Comparison of ENCODE assay signal across 10 cellular contexts in genomic region chr5:168269950-168270349, GRCh38. TPM values are rescaled to one million over a fixed set of nuclear protein-coding genes. Genes with fewer than 3 reads are reported as not detected.
A peak's percentile ranks its signal among the peaks of the same experiment; 100 is the strongest.
DNase-seq lines count a peak whose midpoint lies in the region; ATAC-seq, FAIRE-seq and TF ChIP-seq lines count a peak whose summit lies in the region.
"Had no signal": no experiment of that assay in that cellular context is flagged by ENCODE, and none has a peak within 500 bp of the region (broad histone marks: within the 10 kb centered on the region; RNA-seq: fewer than 3 reads in every experiment).

No MANE protein-coding gene starts in this region.

- no peaks in the 10 kb centered on the region for H3K36me3 Mint-ChIP-seq in activated T-helper 2 cell treated with anti-CD3 and anti-CD28 coated beads, Interferon-gamma antibody, Interleukin-2, Interleukin-4, amounts not matched to agents 10 μg/mL and 5 μg/mL and 100 μg/mL, durations not matched to agents 14 hours and 24 hours and 36 hours (ENCODE audit: low read depth)
- H3K36me3 Mint-ChIP-seq in activated T-cell treated with anti-CD3 and anti-CD28 coated beads, Interleukin-2, amount 50 U/mL, for 72 hours (ENCODE audit: insufficient read depth in 2 of 2), result no peaks in the 10 kb centered on the region

- 14% methylated on average over 2 of the region's 2 CpGs for WGBS in K562 (ENCODE audit: insufficient coverage, low coverage, missing lambda C conversion rate)
- WGBS in adrenal gland, 4 donors, result 0 to 52% (median 49%) methylated on average over 1 to 2 of the region's 2 CpGs

- peaks cover 3% of the 10 kb centered on the region for H3K4me1 Mint-ChIP-seq in activated T-helper 2 cell treated with anti-CD3 and anti-CD28 coated beads, Interferon-gamma antibody, Interleukin-2, Interleukin-4, amounts not matched to agents 10 μg/mL and 5 μg/mL and 100 μg/mL, durations not matched to agents 14 hours and 24 hours and 36 hours (ENCODE audit: low read depth)
- peaks cover 11% of the 10 kb centered on the region for H3K4me1 Mint-ChIP-seq in activated T-cell treated with anti-CD3 and anti-CD28 coated beads, Interleukin-2, amount 50 U/mL, for 72 hours (ENCODE audit: low read depth)

- no peaks in the 10 kb centered on the region for H4K20me1 ChIP-seq in Loucy (ENCODE audit: insufficient read depth, low read length, poor library complexity, severe bottlenecking)
- 0 out of 2 replicates have a peak, but pooled peaks cover 6% of the 10 kb centered on the region for H4K20me1 ChIP-seq in K562 (replicated peaks; ENCODE audit: control insufficient read depth, insufficient read depth, low read length)

- peak; percentile 53 for ATAC-seq in K562
- ATAC-seq in activated T-cell treated with anti-CD3 and anti-CD28 coated beads, Interleukin-2, amount 50 U/mL, for 72 hours (replicated peaks in 1 of 2), result no peak

- TF ChIP-seq POLR2A in K562 (conservative IDR thresholded peaks at IDR 0.05) (no peak), adrenal gland (IDR thresholded peaks at IDR 0.05) (no peak)

- peaks cover 20% of the 10 kb centered on the region for H3K27me3 Mint-ChIP-seq in activated T-helper 2 cell treated with anti-CD3 and anti-CD28 coated beads, Interferon-gamma antibody, Interleukin-2, Interleukin-4, amounts not matched to agents 10 μg/mL and 5 μg/mL and 100 μg/mL, durations not matched to agents 14 hours and 24 hours and 36 hours (ENCODE audit: low read depth)
- peaks cover 35% of the 10 kb centered on the region for H3K27me3 Mint-ChIP-seq in activated T-cell treated with anti-CD3 and anti-CD28 coated beads, Interleukin-2, amount 50 U/mL, for 72 hours (ENCODE audit: low read depth)

- no peak overlapping the region for H3K4me3 Mint-ChIP-seq in activated T-helper 2 cell treated with anti-CD3 and anti-CD28 coated beads, Interferon-gamma antibody, Interleukin-2, Interleukin-4, amounts not matched to agents 10 μg/mL and 5 μg/mL and 100 μg/mL, durations not matched to agents 14 hours and 24 hours and 36 hours (ENCODE audit: low read depth)
- H3K4me3 Mint-ChIP-seq in activated T-cell treated with anti-CD3 and anti-CD28 coated beads, Interleukin-2, amount 50 U/mL, for 72 hours, result peak overlapping the region in 1 of 2 donors; percentile 25

- BruUV-seq in K562 (replicated peaks; lab: Mats Ljungman, UMichigan), result no TSS peak

- H3K4me2 ChIP-seq in Loucy (ENCODE audit: low read depth, low read length, poor library complexity, severe bottlenecking), result peak overlapping the region; percentile 59
- H3K4me2 ChIP-seq in K562 (ENCODE audit: insufficient read depth, low read length), result no peak overlapping the region

- H3K9ac ChIP-seq in Loucy (ENCODE audit: low read depth, low read length, poor library complexity, severe bottlenecking) (no peak overlapping the region), K562 (ENCODE audit: insufficient read depth in 1 of 2, low read depth in 2 of 2, low read length in 2 of 2) (no peak overlapping the region)

- TF ChIP-seq CTCF in GM12873 (IDR thresholded peaks at IDR 0.05; ENCODE audit: insufficient read depth, low read depth, low read length, missing control alignments) (peak; percentile 20), Loucy (conservative IDR thresholded peaks at IDR 0.05; ENCODE audit: low read length) (no peak), K562 (IDR thresholded peaks at IDR 0.05 in 2 of 3, conservative IDR thresholded peaks at IDR 0.05 in 1 of 3; ENCODE audit: insufficient read depth in 2 of 3, low read depth in 1 of 3, low read length in 3 of 3) (no peak), adrenal gland (IDR thresholded peaks at IDR 0.05) (no peak)

- no peak for FAIRE-seq in K562 (lab: Jason Lieb, UNC)

- peak overlapping the region; percentile 81; the same call in 1 of the 2 replicates for H2AFZ ChIP-seq in Loucy (ENCODE audit: low read length)
- H2AFZ ChIP-seq in K562 (ENCODE audit: low read depth, low read length), result no peak overlapping the region
- H2AFZ ChIP-seq in neuron (ENCODE audit: low read depth, low read length), result peak overlapping the region; percentile 69

- no peaks in the 10 kb centered on the region for H3K27me3 ChIP-seq in Loucy (ENCODE audit: insufficient read depth, low read length, poor library complexity, severe bottlenecking)
- peaks cover 2 to 18% of the 10 kb centered on the region in 2 experiments; a peak in 3 of 5 replicates for H3K27me3 ChIP-seq in K562 (ENCODE audit: control insufficient read depth in 2 of 2, insufficient read depth in 2 of 2, low read length in 2 of 2)
- no peaks in the 10 kb centered on the region for H3K27me3 ChIP-seq in neuron (ENCODE audit: insufficient read depth, low read length)
- no peaks in the 10 kb centered on the region for H3K27me3 ChIP-seq in adrenal gland

- H3K4me3 ChIP-seq in Loucy (ENCODE audit: low read length, poor library complexity, severe bottlenecking), result peak overlapping the region; percentile 29
- no peak overlapping the region for H3K4me3 ChIP-seq in K562
- H3K4me3 ChIP-seq in neuron (ENCODE audit: low read length), result no peak overlapping the region
- H3K4me3 ChIP-seq in adrenal gland, result no peak overlapping the region

- H3K27ac ChIP-seq in K562 (ENCODE audit: extremely low read depth, low read depth, low read length) (no peak overlapping the region), adrenal gland (no peak overlapping the region)
- H3K27ac ChIP-seq: cardiac muscle cell had no signal

- no peaks in the 10 kb centered on the region for H3K9me1 ChIP-seq in K562 (ENCODE audit: control insufficient read depth, insufficient read depth, low read length)

- H3K9me3 ChIP-seq in Loucy (ENCODE audit: insufficient read depth, low read depth, low read length), result no peaks in the 10 kb centered on the region
- no peaks in the 10 kb centered on the region for H3K9me3 ChIP-seq in K562 (replicated peaks; ENCODE audit: control insufficient read depth, insufficient read depth, low read depth, low read length)
- H3K9me3 ChIP-seq in neuron (ENCODE audit: low read length), result no peaks in the 10 kb centered on the region
- no peaks in the 10 kb centered on the region for H3K9me3 ChIP-seq in adrenal gland (replicated peaks in 1 of 3)

- intact Hi-C loops in K562 (cut with micrococcal nuclease) (loop anchor here (2.0 to 10.0 kb wide), 3 partner anchors 155 to 407 kb away; no protein-coding TSS in a partner anchor), adrenal gland (cut with DNase I) (loop anchor here in 1 of 2 donors (5.0 kb wide), 1 partner anchor 217 kb away; the partner anchor contains the start of gene RARS1)
- intact Hi-C loops in activated T-helper 2 cell treated with anti-CD3 and anti-CD28 coated beads, Interferon-gamma antibody, Interleukin-2, Interleukin-4, amounts not matched to agents 10 μg/mL and 5 μg/mL and 100 μg/mL, durations not matched to agents 14 hours and 24 hours and 36 hours (cut with micrococcal nuclease), result loop anchor here (5.0 to 10.0 kb wide), 2 partner anchors 145 to 217 kb away; partner anchors contain the start of gene RARS1

- TF ChIP-seq RAD21 in K562 (CRISPR knock-in tag; conservative IDR thresholded peaks at IDR 0.05 in 1 of 2, IDR thresholded peaks at IDR 0.05 in 1 of 2), result no peak

- H3K79me2 ChIP-seq in Loucy (ENCODE audit: insufficient read depth, low read length) (no peaks in the 10 kb centered on the region), K562 (ENCODE audit: control insufficient read depth, insufficient read depth, low read length) (no peaks in the 10 kb centered on the region)

- TF ChIP-seq EP300 in K562 (IDR thresholded peaks at IDR 0.05; ENCODE audit: low read length), result no peak

- in situ Hi-C loops in K562 (cut with MboI), result loop anchor here (10.0 to 25.0 kb wide), 2 partner anchors 165 to 392 kb away; no protein-coding TSS in a partner anchor

- H3F3A ChIP-seq in Loucy (ENCODE audit: low read depth), result no peaks in the 10 kb centered on the region

- H3K36me3 ChIP-seq in Loucy (ENCODE audit: insufficient read depth, low read length), result no peaks in the 10 kb centered on the region
- no peaks in the 10 kb centered on the region for H3K36me3 ChIP-seq in K562 (ENCODE audit: control insufficient read depth, insufficient read depth, low read length)
- H3K36me3 ChIP-seq in neuron (ENCODE audit: insufficient read depth, low read length), result no peaks in the 10 kb centered on the region
- H3K36me3 ChIP-seq in adrenal gland (replicated peaks in 1 of 2), result no peaks in the 10 kb centered on the region
- H3K36me3 ChIP-seq: cardiac muscle cell had no signal

- H3K9me3 Mint-ChIP-seq in activated T-helper 2 cell treated with anti-CD3 and anti-CD28 coated beads, Interferon-gamma antibody, Interleukin-2, Interleukin-4, amounts not matched to agents 10 μg/mL and 5 μg/mL and 100 μg/mL, durations not matched to agents 14 hours and 24 hours and 36 hours, result no peaks in the 10 kb centered on the region
- H3K9me3 Mint-ChIP-seq in activated T-cell treated with anti-CD3 and anti-CD28 coated beads, Interleukin-2, amount 50 U/mL, for 72 hours, result no peaks in the 10 kb centered on the region
- H3K9me3 Mint-ChIP-seq: activated CD4-positive, alpha-beta T cell treated with anti-CD3 and anti-CD28 coated beads, Interleukin-2, amount 10 ng/mL, durations not matched to agents 24 days and 14 days had no signal

- H3K4me1 ChIP-seq in Loucy (ENCODE audit: insufficient read depth, low read length, poor library complexity, severe bottlenecking) (peaks cover 4% of the 10 kb centered on the region), K562 (replicated peaks in 1 of 2; ENCODE audit: control insufficient read depth in 2 of 2, insufficient read depth in 2 of 2, low read length in 2 of 2) (peaks cover 0 to 5% of the 10 kb centered on the region in 2 experiments; a peak in 2 of 5 replicates), neuron (ENCODE audit: insufficient read depth, low read length) (peaks cover 13% of the 10 kb centered on the region), adrenal gland (replicated peaks in 1 of 2) (peaks cover 0 to 9% of the 10 kb centered on the region in 2 donors)

- POLR2A ChIA-PET in K562 (lab: Yijun Ruan, JAX), result no interaction called here

- DNase-seq in K562 (ENCODE audit: extremely low read depth in 1 of 4, low spot score in 3 of 4), result peak in 3 of 4 experiments; percentile 15 to 38 (median 29)
- DNase-seq in adrenal gland, result no peak
- DNase-seq in SHP77 (lab: John Stamatoyannopoulos, UW), result no peak
- DNase-seq in activated T-helper 2 cell treated with anti-CD3 and anti-CD28 coated beads, Interferon-gamma antibody, Interleukin-2, Interleukin-4, amounts not matched to agents 10 μg/mL and 5 μg/mL and 100 μg/mL, durations not matched to agents 14 hours and 24 hours and 36 hours (ENCODE audit: low spot score), result no peak
- no peak for DNase-seq in activated T-cell treated with anti-CD3 and anti-CD28 coated beads, Interleukin-2, amount 50 U/mL, for 72 hours

- H3K9me2 ChIP-seq in Loucy (replicated peaks; ENCODE audit: low read depth, low read length), result no peaks in the 10 kb centered on the region

- H3K27ac Mint-ChIP-seq in activated T-helper 2 cell treated with anti-CD3 and anti-CD28 coated beads, Interferon-gamma antibody, Interleukin-2, Interleukin-4, amounts not matched to agents 10 μg/mL and 5 μg/mL and 100 μg/mL, durations not matched to agents 14 hours and 24 hours and 36 hours, result no peak overlapping the region
- no peak overlapping the region for H3K27ac Mint-ChIP-seq in activated T-cell treated with anti-CD3 and anti-CD28 coated beads, Interleukin-2, amount 50 U/mL, for 72 hours
- H3K27ac Mint-ChIP-seq: activated CD4-positive, alpha-beta T cell treated with anti-CD3 and anti-CD28 coated beads, Interleukin-2, amount 10 ng/mL, durations not matched to agents 24 days and 14 days had no signal

- CTCF ChIA-PET in K562 (lab: Yijun Ruan, JAX; ENCODE audit: low intra/inter-chr PET ratio), result interaction anchor here (0.6 to 1.8 kb wide), 3 partner anchors 112 to 1032 kb away, joined by 3 to 11 read pairs (median 5); no protein-coding TSS in a partner anchor

RNA-seq across cellular contexts. Expression of gene WWC1, which starts 21.5 kb away (rescaled TPM):
- total RNA-seq in K562 (2011; cell fraction: chromatin; rRNA removed; ENCODE audit: low replicate concordance), result 0.53 TPM in 1 of 2 replicates, not detected in the other
- total RNA-seq in K562 (2011; cell fraction: nucleolus; rRNA removed), result 0.13 and 1.0 TPM in 2 replicates
- 0.22 TPM in 1 of 2 replicates, not detected in the other for total RNA-seq in K562 (2011; cell fraction: nucleoplasm; rRNA removed)
- total RNA-seq in K562 (2014; rRNA removed) (under 0.01 TPM in 1 of 2 replicates, not detected in the other), K562 (2014; rRNA removed; fragmentation: Illumina TruSeq; extraction: Trizol) (not detected in 2 replicates), K562 (2015; rRNA removed; fragmentation: Illumina TruSeq; extraction: Trizol) (not detected in 2 replicates), K562 (2021) (0.42 and 0.60 TPM in 2 replicates), adrenal gland (1 to 10 TPM in 2 of 8 donors, under 1 TPM in 6; 0.10 to 4.2 (median 0.42) TPM)
- polyA plus RNA-seq in K562 (2011; rRNA removed) (0.09 and 0.54 TPM in 2 replicates), K562 (2014; fragmentation: Illumina TruSeq; extraction: Trizol) (not detected in 2 replicates), K562 (2014; fragmentation: Nextera tagmentation; extraction: Ambion mirVana) (not detected), K562 (2014; rRNA removed) (not detected in 2 replicates), adrenal gland (1 to 10 TPM in 1 of 3 donors, under 1 TPM in 2; 0.54 to 5.8 (median 0.56) TPM)
- 0.01 TPM in 1 of 2 replicates, not detected in the other for polyA plus RNA-seq in K562 (2011; cell fraction: cytosol; rRNA removed)
- polyA plus RNA-seq in K562 (2011; cell fraction: nucleus; rRNA removed), result 0.20 TPM in 1 of 2 replicates, not detected in the other
- not detected in 2 replicates for polyA plus RNA-seq in K562 (2012)
- 0.35 TPM in 1 of 2 replicates, not detected in the other for polyA minus RNA-seq in K562 (2011; rRNA and poly(A)+ RNA removed)
- polyA minus RNA-seq in K562 (2011; cell fraction: cytosol; rRNA and poly(A)+ RNA removed), result 0.36 TPM in 1 of 2 replicates, not detected in the other
- under 0.01 and 0.13 TPM in 2 replicates for polyA minus RNA-seq in K562 (2011; cell fraction: nucleus; rRNA and poly(A)+ RNA removed)
- 0.09 and 0.59 TPM in 2 replicates for total RNA-seq in activated T-helper 2 cell treated with anti-CD3 and anti-CD28 coated beads, Interferon-gamma antibody, Interleukin-2, Interleukin-4, amounts not matched to agents 10 μg/mL and 5 μg/mL and 100 μg/mL, durations not matched to agents 14 hours and 24 hours and 36 hours
- total RNA-seq in activated T-cell treated with anti-CD3 and anti-CD28 coated beads, Interleukin-2, amount 50 U/mL, for 72 hours, result under 1 TPM in 1 of 2 donors, not detected in 1; 0.35 TPM

Comparison
In these comparisons a context has a peak if more than half of its experiments do, and no peak if none do; other contexts are left out.
1. DNase-seq: peak in K562 (3 of 4); none in adrenal gland (0 of 7), SHP77 (0 of 2), activated T-helper 2 cell treated with anti-CD3 and anti-CD28 coated beads, Interferon-gamma antibody, Interleukin-2, Interleukin-4, amounts not matched to agents 10 μg/mL and 5 μg/mL and 100 μg/mL, durations not matched to agents 14 hours and 24 hours and 36 hours (single experiment) and activated T-cell treated with anti-CD3 and anti-CD28 coated beads, Interleukin-2, amount 50 U/mL, for 72 hours (0 of 2).